19 cellular contexts compared by ENCODE assay signal in genomic region chr1:204280099-204280498, GRCh38.
DNase-seq lines count a peak whose midpoint lies in the region; ATAC-seq, FAIRE-seq and TF ChIP-seq lines count a peak whose summit lies in the region.
"Had no signal": no experiment of that assay in that cellular context is flagged by ENCODE, and none has a peak within 500 bp of the region (broad histone marks: within the 10 kb centered on the region; RNA-seq: fewer than 3 reads in every experiment).

No MANE protein-coding gene starts in this region.

- H4K20me1 ChIP-seq in HepG2 (ENCODE audit: insufficient read depth, low read length) (no peaks in the 10 kb centered on the region), neural progenitor cell (ENCODE audit: low read depth) (no peaks in the 10 kb centered on the region)
- H4K20me1 ChIP-seq: BLaER1 had no signal

- POLR2A ChIA-PET in HepG2 (lab: Yijun Ruan, JAX) = interaction anchor here (1.0 kb wide), 1 partner anchor 16 kb away, joined by 4 read pairs; no protein-coding TSS in a partner anchor

- H3K9ac ChIP-seq in liver (ENCODE audit: low read depth in 1 of 2, low read length in 2 of 2) = no peak overlapping the region
- no peak overlapping the region for H3K9ac ChIP-seq in HepG2 (ENCODE audit: insufficient read depth, low read depth, low read length)
- no peak overlapping the region for H3K9ac ChIP-seq in neural progenitor cell
- H3K9ac ChIP-seq: BLaER1, GM23248 had no signal

- H3K79me2 ChIP-seq in HepG2 (ENCODE audit: insufficient read depth, low read length) (no peaks in the 10 kb centered on the region), neural progenitor cell (ENCODE audit: low read depth) (no peaks in the 10 kb centered on the region)

- H3K36me3 Mint-ChIP-seq in neural progenitor cell = no peaks in the 10 kb centered on the region
- H3K36me3 Mint-ChIP-seq: CD8-positive, alpha-beta memory T cell had no signal

- H3F3A ChIP-seq in neural progenitor cell (ENCODE audit: low read depth) = peaks cover 20% of the 10 kb centered on the region

- H3K27me3 Mint-ChIP-seq in neural progenitor cell (ENCODE audit: insufficient read depth, low read depth) = peaks cover 2% of the 10 kb centered on the region

- TF ChIP-seq POLR2A in HepG2 (IDR thresholded peaks at IDR 0.05; ENCODE audit: insufficient read depth in 1 of 2, low read depth in 2 of 2, low read length in 2 of 2) = no peak

- peak overlapping the region; percentile 55 for H3K27ac Mint-ChIP-seq in neural progenitor cell
- H3K27ac Mint-ChIP-seq: H9, HFFc6 had no signal

- no peak overlapping the region for H3K4me3 Mint-ChIP-seq in neural progenitor cell
- H3K4me3 Mint-ChIP-seq: CD8-positive, alpha-beta memory T cell; H9; HFFc6 had no signal

- TF ChIP-seq CTCF in liver (IDR thresholded peaks at IDR 0.05; ENCODE audit: low read depth, low read length, missing input control) (no peak), HepG2 (CRISPR knock-in tag; IDR thresholded peaks at IDR 0.05) (no peak), neural progenitor cell (IDR thresholded peaks at IDR 0.05) (no peak), right atrium auricular region (IDR thresholded peaks at IDR 0.05) (no peak)

- intact Hi-C loops in HepG2 (cut with micrococcal nuclease; ENCODE audit: unreplicated experiment) = no loop called here

- H3K4me3 ChIP-seq in liver (ENCODE audit: low read depth in 1 of 3, low read length in 3 of 3) = no peak overlapping the region
- H3K4me3 ChIP-seq in HepG2 (replicated peaks in 1 of 3; ENCODE audit: insufficient read depth in 1 of 3, low read depth in 2 of 3, low read length in 3 of 3) = no peak overlapping the region
- no peak overlapping the region for H3K4me3 ChIP-seq in neural progenitor cell
- no peak overlapping the region for H3K4me3 ChIP-seq in right atrium auricular region
- H3K4me3 ChIP-seq: BLaER1, GM23248 had no signal

- no peak for ATAC-seq in HepG2
- no peak for ATAC-seq in HG03342 (IDR thresholded peaks at IDR 0.05; ENCODE audit: unreplicated experiment)
- no peak for ATAC-seq in GM18511 (IDR thresholded peaks at IDR 0.05; ENCODE audit: unreplicated experiment)

- CTCF ChIA-PET in HepG2 (lab: Yijun Ruan, JAX; ENCODE audit: low intra/inter-chr PET ratio, low total read pairs) = no interaction called here

- peak; percentile 47 to 52 for TF ChIP-seq RAD21 in liver (IDR thresholded peaks at IDR 0.05)
- no peak for TF ChIP-seq RAD21 in HepG2 (CRISPR knock-in tag; IDR thresholded peaks at IDR 0.05)

- no peak for FAIRE-seq in HepG2 (lab: Jason Lieb, UNC)
- FAIRE-seq: HTR-8/SVneo had no signal

- in situ Hi-C loops in HepG2 (cut with HindIII; ENCODE audit: extremely low pct_ligation_motif_present, low pct_unique_long_range_greater_than_20kb) = no loop called here

- H3K27me3 ChIP-seq in liver (ENCODE audit: control insufficient read depth in 4 of 4, insufficient read depth in 4 of 4, low read length in 3 of 4) (no peaks in the 10 kb centered on the region), HepG2 (ENCODE audit: control insufficient read depth in 1 of 2, insufficient read depth in 2 of 2, low read length in 2 of 2) (no peaks in the 10 kb centered on the region), neural progenitor cell (no peaks in the 10 kb centered on the region), right atrium auricular region (no peaks in the 10 kb centered on the region)
- H3K27me3 ChIP-seq: BLaER1 had no signal

- H3K27ac ChIP-seq in liver (ENCODE audit: low read depth in 1 of 2, low read length in 2 of 2) (peak overlapping the region; percentile 32), HepG2 (ENCODE audit: extremely low read length, insufficient read depth, low read length) (no peak overlapping the region), neural progenitor cell (no peak overlapping the region), right atrium auricular region (no peak overlapping the region)
- H3K27ac ChIP-seq: BLaER1, GM23248 had no signal

- no peaks in the 10 kb centered on the region for H3K9me3 ChIP-seq in liver (ENCODE audit: control insufficient read depth in 4 of 4, low read length in 3 of 4)
- H3K9me3 ChIP-seq in HepG2 (ENCODE audit: low read length) = no peaks in the 10 kb centered on the region
- H3K9me3 ChIP-seq in neural progenitor cell (ENCODE audit: low read depth) = no peaks in the 10 kb centered on the region
- no peaks in the 10 kb centered on the region for H3K9me3 ChIP-seq in right atrium auricular region
- H3K9me3 ChIP-seq: Caco-2 had no signal

- H3K4me1 ChIP-seq in liver (ENCODE audit: control insufficient read depth in 4 of 4, insufficient read depth in 4 of 4, low read length in 3 of 4) (peaks cover 8 to 79% (median 67%) of the 10 kb centered on the region in 4 donors), HepG2 (ENCODE audit: insufficient read depth, low read length) (peaks cover 31% of the 10 kb centered on the region), neural progenitor cell (peaks cover 58% of the 10 kb centered on the region), right atrium auricular region (peaks cover 0 to 70% of the 10 kb centered on the region in 2 donors)
- H3K4me1 ChIP-seq: Caco-2 had no signal

- H2AFZ ChIP-seq in HepG2 (ENCODE audit: low read length) = no peak overlapping the region
- no peak overlapping the region for H2AFZ ChIP-seq in neural progenitor cell (replicated peaks)
- H2AFZ ChIP-seq: GM23248 had no signal

- no TSS peak for BruUV-seq in HepG2 (replicated peaks; lab: Mats Ljungman, UMichigan)

- 29% methylated on average over 3 of the region's 3 CpGs for WGBS in liver
- WGBS in HepG2 (ENCODE audit: low lambda C conversion rate) = 77% methylated on average over 3 of the region's 3 CpGs

- H3K9me3 Mint-ChIP-seq in neural progenitor cell = no peaks in the 10 kb centered on the region
- H3K9me3 Mint-ChIP-seq: H9, HFFc6 had no signal

- DNase-seq in HepG2 (ENCODE audit: low spot score) = no peak
- peak; percentile 42 for DNase-seq in medulla oblongata (ENCODE audit: extremely low spot score)
- no peak for DNase-seq in neural progenitor cell (ENCODE audit: low spot score)
- DNase-seq in NCI-H345 treated with DMSO at 0.1 percent for 48 hours (lab: John Stamatoyannopoulos, UW; ENCODE audit: unreplicated experiment) = no peak
- DNase-seq in right atrium auricular region (ENCODE audit: low spot score) = no peak
- DNase-seq: 8988T; AML-193; Caco-2; CD8-positive, alpha-beta memory T cell; DMS53; GF-D8; GM23248; H9; HFFc6 had no signal

- H3K4me1 Mint-ChIP-seq in neural progenitor cell = peaks cover 84% of the 10 kb centered on the region
- H3K4me1 Mint-ChIP-seq: CD8-positive, alpha-beta memory T cell had no signal

- H3K36me3 ChIP-seq in liver (ENCODE audit: control insufficient read depth in 4 of 4, insufficient read depth in 3 of 4, low read depth in 1 of 4, low read length in 3 of 4) (peaks cover 0 to 6% (median 2%) of the 10 kb centered on the region in 4 donors), HepG2 (replicated peaks in 1 of 2; ENCODE audit: control insufficient read depth in 1 of 2, insufficient read depth in 2 of 2, low read length in 2 of 2) (peaks cover 0 to 8% of the 10 kb centered on the region in 2 experiments; a peak in 2 of 5 replicates), neural progenitor cell (no peaks in the 10 kb centered on the region), right atrium auricular region (no peaks in the 10 kb centered on the region)
- H3K36me3 ChIP-seq: BLaER1 had no signal

- H3K4me2 ChIP-seq in HepG2 (ENCODE audit: low read depth, low read length) (no peak overlapping the region), neural progenitor cell (peak overlapping the region; percentile 35)

- TF ChIP-seq EP300 in HepG2 (IDR thresholded peaks at IDR 0.05; ENCODE audit: low read depth in 2 of 2, low read length in 2 of 2) (no peak), HepG2 (CRISPR knock-in tag; IDR thresholded peaks at IDR 0.05; ENCODE audit: borderline replicate concordance) (no peak)

TF ChIP-seq in liver, 16 proteins besides CTCF, POLR2A, EP300 and RAD21 (continues in another document):
- TF ChIP-seq FOXA2 (IDR thresholded peaks at IDR 0.05) (peak; percentile 88), YY1 (IDR thresholded peaks at IDR 0.05) (peak; percentile 48)

TF ChIP-seq in HepG2, 621 proteins besides CTCF, POLR2A, EP300 and RAD21 (continues in another document):
- no peak for TF ChIP-seq ZMAT3 (CRISPR knock-in tag; conservative IDR thresholded peaks at IDR 0.05)
- TF ChIP-seq E2F5 (CRISPR knock-in tag; conservative IDR thresholded peaks at IDR 0.05) = no peak
- no peak for TF ChIP-seq ZNF44 (CRISPR knock-in tag; IDR thresholded peaks at IDR 0.05)
- no peak for TF ChIP-seq SUZ12 (IDR thresholded peaks at IDR 0.05; ENCODE audit: low read depth, low read length)

Comparison
In these comparisons a context has a peak if more than half of its experiments do, and no peak if none do; other contexts are left out.
1. H3K27ac ChIP-seq: peak in liver (2 of 2); none in HepG2 (single experiment), neural progenitor cell (single experiment) and right atrium auricular region (0 of 2).